ENCODE assay signal across 3 cellular contexts in the genomic region with DNA sequence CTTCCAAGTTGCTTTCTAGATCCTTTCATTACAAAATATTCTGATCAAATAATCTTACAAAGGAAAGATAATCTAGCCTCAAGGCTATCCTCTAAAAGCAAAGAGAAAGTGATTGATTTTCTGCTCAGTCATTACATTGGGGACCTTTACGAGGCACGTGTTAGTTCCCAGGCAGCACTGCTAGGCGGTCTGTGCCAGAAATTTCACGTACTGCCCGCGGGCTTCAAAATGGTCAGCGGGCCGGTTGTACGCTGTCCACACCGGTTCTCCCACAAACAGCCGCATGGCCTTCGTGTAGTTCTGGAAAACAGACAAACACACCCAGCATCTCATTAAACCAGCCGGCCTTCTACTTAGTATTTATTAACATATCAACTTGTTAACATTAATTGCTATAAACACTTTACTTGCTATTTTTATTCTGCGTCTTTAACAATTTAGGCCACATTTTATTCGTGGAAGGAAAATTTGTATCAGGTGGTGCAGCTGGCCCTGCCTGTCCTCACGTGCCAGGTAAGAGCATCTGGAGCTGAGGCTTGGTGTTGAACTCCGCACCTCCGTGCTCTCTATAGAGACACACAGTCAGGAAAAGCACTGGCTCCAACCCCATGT.
TF ChIP-seq lines count a peak whose summit lies in the region.

No MANE protein-coding gene starts in this region.

TF ChIP-seq in GM23338, 12 proteins besides CTCF, POLR2A, EP300 and RAD21 (continues in another document):
- TF ChIP-seq, protein P1, sequence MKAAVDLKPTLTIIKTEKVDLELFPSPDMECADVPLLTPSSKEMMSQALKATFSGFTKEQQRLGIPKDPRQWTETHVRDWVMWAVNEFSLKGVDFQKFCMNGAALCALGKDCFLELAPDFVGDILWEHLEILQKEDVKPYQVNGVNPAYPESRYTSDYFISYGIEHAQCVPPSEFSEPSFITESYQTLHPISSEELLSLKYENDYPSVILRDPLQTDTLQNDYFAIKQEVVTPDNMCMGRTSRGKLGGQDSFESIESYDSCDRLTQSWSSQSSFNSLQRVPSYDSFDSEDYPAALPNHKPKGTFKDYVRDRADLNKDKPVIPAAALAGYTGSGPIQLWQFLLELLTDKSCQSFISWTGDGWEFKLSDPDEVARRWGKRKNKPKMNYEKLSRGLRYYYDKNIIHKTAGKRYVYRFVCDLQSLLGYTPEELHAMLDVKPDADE (IDR thresholded peaks at IDR 0.05) = no peak
- TF ChIP-seq, protein P2, sequence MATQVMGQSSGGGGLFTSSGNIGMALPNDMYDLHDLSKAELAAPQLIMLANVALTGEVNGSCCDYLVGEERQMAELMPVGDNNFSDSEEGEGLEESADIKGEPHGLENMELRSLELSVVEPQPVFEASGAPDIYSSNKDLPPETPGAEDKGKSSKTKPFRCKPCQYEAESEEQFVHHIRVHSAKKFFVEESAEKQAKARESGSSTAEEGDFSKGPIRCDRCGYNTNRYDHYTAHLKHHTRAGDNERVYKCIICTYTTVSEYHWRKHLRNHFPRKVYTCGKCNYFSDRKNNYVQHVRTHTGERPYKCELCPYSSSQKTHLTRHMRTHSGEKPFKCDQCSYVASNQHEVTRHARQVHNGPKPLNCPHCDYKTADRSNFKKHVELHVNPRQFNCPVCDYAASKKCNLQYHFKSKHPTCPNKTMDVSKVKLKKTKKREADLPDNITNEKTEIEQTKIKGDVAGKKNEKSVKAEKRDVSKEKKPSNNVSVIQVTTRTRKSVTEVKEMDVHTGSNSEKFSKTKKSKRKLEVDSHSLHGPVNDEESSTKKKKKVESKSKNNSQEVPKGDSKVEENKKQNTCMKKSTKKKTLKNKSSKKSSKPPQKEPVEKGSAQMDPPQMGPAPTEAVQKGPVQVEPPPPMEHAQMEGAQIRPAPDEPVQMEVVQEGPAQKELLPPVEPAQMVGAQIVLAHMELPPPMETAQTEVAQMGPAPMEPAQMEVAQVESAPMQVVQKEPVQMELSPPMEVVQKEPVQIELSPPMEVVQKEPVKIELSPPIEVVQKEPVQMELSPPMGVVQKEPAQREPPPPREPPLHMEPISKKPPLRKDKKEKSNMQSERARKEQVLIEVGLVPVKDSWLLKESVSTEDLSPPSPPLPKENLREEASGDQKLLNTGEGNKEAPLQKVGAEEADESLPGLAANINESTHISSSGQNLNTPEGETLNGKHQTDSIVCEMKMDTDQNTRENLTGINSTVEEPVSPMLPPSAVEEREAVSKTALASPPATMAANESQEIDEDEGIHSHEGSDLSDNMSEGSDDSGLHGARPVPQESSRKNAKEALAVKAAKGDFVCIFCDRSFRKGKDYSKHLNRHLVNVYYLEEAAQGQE (IDR thresholded peaks at IDR 0.05; ENCODE audit: unreplicated experiment) = no peak
- TF ChIP-seq STAT1 (IDR thresholded peaks at IDR 0.05; ENCODE audit: unreplicated experiment) = no peak
- no peak for TF ChIP-seq POLR2AphosphoS5 (IDR thresholded peaks at IDR 0.05; ENCODE audit: low read depth)
- no peak for TF ChIP-seq NANOG (IDR thresholded peaks at IDR 0.05; ENCODE audit: borderline replicate concordance)
- no peak for TF ChIP-seq EZH2phosphoT487 (IDR thresholded peaks at IDR 0.05; ENCODE audit: unreplicated experiment)
- no peak for TF ChIP-seq JUNB (IDR thresholded peaks at IDR 0.05; ENCODE audit: unreplicated experiment)
- no peak for TF ChIP-seq ZNF331 (CRISPR knock-in tag; IDR thresholded peaks at IDR 0.05; ENCODE audit: low read depth)
- no peak for TF ChIP-seq EZH2 (IDR thresholded peaks at IDR 0.05; ENCODE audit: low read depth, unreplicated experiment)

TF ChIP-seq in IMR-90, 13 proteins besides CTCF, POLR2A, EP300 and RAD21:
- TF ChIP-seq MAZ (IDR thresholded peaks at IDR 0.05; ENCODE audit: borderline replicate concordance, low read depth, low read length) = no peak
- TF ChIP-seq CHD1 (IDR thresholded peaks at IDR 0.05; ENCODE audit: low read depth, low read length) = no peak
- TF ChIP-seq, protein P3, sequence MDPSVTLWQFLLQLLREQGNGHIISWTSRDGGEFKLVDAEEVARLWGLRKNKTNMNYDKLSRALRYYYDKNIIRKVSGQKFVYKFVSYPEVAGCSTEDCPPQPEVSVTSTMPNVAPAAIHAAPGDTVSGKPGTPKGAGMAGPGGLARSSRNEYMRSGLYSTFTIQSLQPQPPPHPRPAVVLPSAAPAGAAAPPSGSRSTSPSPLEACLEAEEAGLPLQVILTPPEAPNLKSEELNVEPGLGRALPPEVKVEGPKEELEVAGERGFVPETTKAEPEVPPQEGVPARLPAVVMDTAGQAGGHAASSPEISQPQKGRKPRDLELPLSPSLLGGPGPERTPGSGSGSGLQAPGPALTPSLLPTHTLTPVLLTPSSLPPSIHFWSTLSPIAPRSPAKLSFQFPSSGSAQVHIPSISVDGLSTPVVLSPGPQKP (IDR thresholded peaks at IDR 0.05; ENCODE audit: borderline replicate concordance, low read depth, low read length) = no peak
- no peak for TF ChIP-seq RCOR1 (IDR thresholded peaks at IDR 0.05; ENCODE audit: insufficient replicate concordance, low read length)
- TF ChIP-seq RFX5 (IDR thresholded peaks at IDR 0.05; ENCODE audit: low read depth, low read length) = no peak
- TF ChIP-seq MXI1 (IDR thresholded peaks at IDR 0.05; ENCODE audit: borderline replicate concordance, low read depth, low read length) = no peak
- no peak for TF ChIP-seq NFE2L2 (IDR thresholded peaks at IDR 0.05; ENCODE audit: low read depth, low read length)
- no peak for TF ChIP-seq BHLHE40 (IDR thresholded peaks at IDR 0.05; ENCODE audit: low read depth, low read length)
- TF ChIP-seq CEBPB (IDR thresholded peaks at IDR 0.05; ENCODE audit: low read depth, low read length) = no peak
- TF ChIP-seq SMC3 (IDR thresholded peaks at IDR 0.05; ENCODE audit: low read depth, low read length) = no peak
- TF ChIP-seq, protein P4, sequence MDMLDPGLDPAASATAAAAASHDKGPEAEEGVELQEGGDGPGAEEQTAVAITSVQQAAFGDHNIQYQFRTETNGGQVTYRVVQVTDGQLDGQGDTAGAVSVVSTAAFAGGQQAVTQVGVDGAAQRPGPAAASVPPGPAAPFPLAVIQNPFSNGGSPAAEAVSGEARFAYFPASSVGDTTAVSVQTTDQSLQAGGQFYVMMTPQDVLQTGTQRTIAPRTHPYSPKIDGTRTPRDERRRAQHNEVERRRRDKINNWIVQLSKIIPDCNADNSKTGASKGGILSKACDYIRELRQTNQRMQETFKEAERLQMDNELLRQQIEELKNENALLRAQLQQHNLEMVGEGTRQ (IDR thresholded peaks at IDR 0.05; ENCODE audit: low read depth, low read length) = no peak
- TF ChIP-seq FOS (IDR thresholded peaks at IDR 0.05; ENCODE audit: low read depth, low read length) = no peak
- TF ChIP-seq MAFK (IDR thresholded peaks at IDR 0.05; ENCODE audit: low read depth, low read length) = no peak

TF ChIP-seq in K562, 482 proteins besides CTCF, POLR2A, EP300 and RAD21:
- TF ChIP-seq, protein P5, sequence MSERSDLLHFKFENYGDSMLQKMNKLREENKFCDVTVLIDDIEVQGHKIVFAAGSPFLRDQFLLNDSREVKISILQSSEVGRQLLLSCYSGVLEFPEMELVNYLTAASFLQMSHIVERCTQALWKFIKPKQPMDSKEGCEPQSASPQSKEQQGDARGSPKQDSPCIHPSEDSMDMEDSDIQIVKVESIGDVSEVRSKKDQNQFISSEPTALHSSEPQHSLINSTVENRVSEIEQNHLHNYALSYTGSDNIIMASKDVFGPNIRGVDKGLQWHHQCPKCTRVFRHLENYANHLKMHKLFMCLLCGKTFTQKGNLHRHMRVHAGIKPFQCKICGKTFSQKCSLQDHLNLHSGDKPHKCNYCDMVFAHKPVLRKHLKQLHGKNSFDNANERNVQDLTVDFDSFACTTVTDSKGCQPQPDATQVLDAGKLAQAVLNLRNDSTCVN (CRISPR knock-in tag; IDR thresholded peaks at IDR 0.05) = no peak
- TF ChIP-seq, protein P6, sequence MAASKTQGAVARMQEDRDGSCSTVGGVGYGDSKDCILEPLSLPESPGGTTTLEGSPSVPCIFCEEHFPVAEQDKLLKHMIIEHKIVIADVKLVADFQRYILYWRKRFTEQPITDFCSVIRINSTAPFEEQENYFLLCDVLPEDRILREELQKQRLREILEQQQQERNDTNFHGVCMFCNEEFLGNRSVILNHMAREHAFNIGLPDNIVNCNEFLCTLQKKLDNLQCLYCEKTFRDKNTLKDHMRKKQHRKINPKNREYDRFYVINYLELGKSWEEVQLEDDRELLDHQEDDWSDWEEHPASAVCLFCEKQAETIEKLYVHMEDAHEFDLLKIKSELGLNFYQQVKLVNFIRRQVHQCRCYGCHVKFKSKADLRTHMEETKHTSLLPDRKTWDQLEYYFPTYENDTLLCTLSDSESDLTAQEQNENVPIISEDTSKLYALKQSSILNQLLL (CRISPR knock-in tag; IDR thresholded peaks at IDR 0.05; ENCODE audit: borderline replicate concordance) = peak; percentile 75; the same call in 1 of the 2 replicates
- TF ChIP-seq ZNF408 (CRISPR knock-in tag; IDR thresholded peaks at IDR 0.05; ENCODE audit: low read depth) (peak; percentile 80), NFIX (CRISPR knock-in tag; IDR thresholded peaks at IDR 0.05; ENCODE audit: low read depth) (0 out of 2 replicates have a peak, but pooled peaks have one; percentile 25)
TF ChIP-seq in K562: peak in this region for 3.
